In genomic region chr10:15504101-15504840, GRCh38 we compare ENCODE assay signal across 14 cellular contexts.
A peak's percentile ranks its signal among the peaks of the same experiment; 100 is the strongest.
DNase-seq lines count a peak whose midpoint lies in the region; TF ChIP-seq lines count a peak whose summit lies in the region.
"Had no signal": no experiment of that assay in that cellular context is flagged by ENCODE, and none has a peak within 500 bp of the region (broad histone marks: within the 10 kb centered on the region; RNA-seq: fewer than 3 reads in every experiment).

No MANE protein-coding gene starts in this region.

- H3K4me3 Mint-ChIP-seq in osteocyte (ENCODE audit: unreplicated experiment) (peak overlapping the region; percentile 55), neural progenitor cell (no peak overlapping the region)
- H3K4me3 Mint-ChIP-seq: activated CD8-positive, alpha-beta memory T cell treated with anti-CD3 and anti-CD28 coated beads, Interleukin-2, amount 10 ng/mL, durations not matched to agents 7 days and 5 days had no signal

- H3K27me3 Mint-ChIP-seq in osteocyte (ENCODE audit: unreplicated experiment) (no peaks in the 10 kb centered on the region), neural progenitor cell (ENCODE audit: insufficient read depth, low read depth) (peaks cover 4% of the 10 kb centered on the region)

- in situ Hi-C loops in brain microvascular endothelial cell (cut with HindIII; ENCODE audit: low pct_ligation_motif_present, low sequenced_read_pairs) = no loop called here

- H3K36me3 Mint-ChIP-seq in osteocyte (ENCODE audit: unreplicated experiment) = peaks cover 2% of the 10 kb centered on the region
- no peaks in the 10 kb centered on the region for H3K36me3 Mint-ChIP-seq in neural progenitor cell
- H3K36me3 Mint-ChIP-seq: activated CD8-positive, alpha-beta memory T cell treated with anti-CD3 and anti-CD28 coated beads, Interleukin-2, amount 10 ng/mL, durations not matched to agents 7 days and 5 days had no signal

- peaks cover 26% of the 10 kb centered on the region for H3K4me1 Mint-ChIP-seq in osteocyte (ENCODE audit: unreplicated experiment)
- H3K4me1 Mint-ChIP-seq in neural progenitor cell = no peaks in the 10 kb centered on the region

- TF ChIP-seq CTCF in HFF-Myc (IDR thresholded peaks at IDR 0.05; ENCODE audit: low read depth, low read length, missing control alignments) = no peak
- TF ChIP-seq CTCF in brain microvascular endothelial cell (IDR thresholded peaks at IDR 0.05; ENCODE audit: low read depth, low read length, missing control alignments) = no peak
- no peak for TF ChIP-seq CTCF in osteocyte (IDR thresholded peaks at IDR 0.05)
- no peak for TF ChIP-seq CTCF in neural progenitor cell (IDR thresholded peaks at IDR 0.05)

- H3K27ac Mint-ChIP-seq in osteocyte (ENCODE audit: unreplicated experiment) (peak overlapping the region; percentile 91), neural progenitor cell (no peak overlapping the region)
- H3K27ac Mint-ChIP-seq: activated CD8-positive, alpha-beta memory T cell treated with anti-CD3 and anti-CD28 coated beads, Interleukin-2, amount 10 ng/mL, durations not matched to agents 7 days and 5 days had no signal

- H3K4me2 ChIP-seq in neural progenitor cell = no peak overlapping the region

- H3K4me1 ChIP-seq in neural progenitor cell = no peaks in the 10 kb centered on the region

- H3K9me3 ChIP-seq in neural progenitor cell (ENCODE audit: low read depth) = no peaks in the 10 kb centered on the region

- H3K9ac ChIP-seq in neural progenitor cell = no peak overlapping the region

- H3K36me3 ChIP-seq in brain microvascular endothelial cell (replicated peaks) (no peaks in the 10 kb centered on the region), neural progenitor cell (no peaks in the 10 kb centered on the region)

- H3K4me3 ChIP-seq in HFF-Myc (replicated peaks; ENCODE audit: low read depth, low read length) (peak overlapping the region; percentile 10; the same call in 1 of the 2 replicates), brain microvascular endothelial cell (ENCODE audit: low read depth, low read length) (peak overlapping the region; percentile 10), neural progenitor cell (no peak overlapping the region)

- H3K27ac ChIP-seq in brain microvascular endothelial cell (peak overlapping the region; percentile 79), neural progenitor cell (no peak overlapping the region), caudate nucleus (ENCODE audit: low read depth, low read length) (no peak overlapping the region)

- H3K27me3 ChIP-seq in brain microvascular endothelial cell (replicated peaks) = no peaks in the 10 kb centered on the region
- H3K27me3 ChIP-seq in neural progenitor cell = no peaks in the 10 kb centered on the region

- H3K79me2 ChIP-seq in neural progenitor cell (ENCODE audit: low read depth) = no peaks in the 10 kb centered on the region

- DNase-seq in EH (ENCODE audit: low read depth) (peak; percentile 84), HFF-Myc (ENCODE audit: extremely low read depth, low read depth) (peak; percentile 49), brain microvascular endothelial cell (peak; percentile 82), osteocyte (ENCODE audit: extremely low spot score, unreplicated experiment) (no peak), neural progenitor cell (ENCODE audit: low spot score) (no peak), T1000 (lab: John Stamatoyannopoulos, UW) (no peak), caudate nucleus (lab: John Stamatoyannopoulos, UW) (no peak), HuH-7.5 (ENCODE audit: low spot score) (no peak)
- DNase-seq: activated CD8-positive, alpha-beta memory T cell treated with anti-CD3 and anti-CD28 coated beads, Interleukin-2, amount 10 ng/mL, durations not matched to agents 7 days and 5 days; DMS79 treated with DMSO at 0.1 percent for 48 hours; erythroblast; naive thymus-derived CD4-positive, alpha-beta T cell; NCI-H1694; NCI-H82 had no signal

- no peaks in the 10 kb centered on the region for H4K20me1 ChIP-seq in neural progenitor cell (ENCODE audit: low read depth)

- H3F3A ChIP-seq in neural progenitor cell (ENCODE audit: low read depth) = no peaks in the 10 kb centered on the region

- H2AFZ ChIP-seq in neural progenitor cell (replicated peaks) = no peak overlapping the region

- H3K9me3 Mint-ChIP-seq in osteocyte (ENCODE audit: unreplicated experiment) (peaks cover 11% of the 10 kb centered on the region), neural progenitor cell (peaks cover 19% of the 10 kb centered on the region)

Comparison
In these comparisons a context has a peak if more than half of its experiments do, and no peak if none do; other contexts are left out.
1. DNase-seq: peak in EH (single experiment), HFF-Myc (single experiment) and brain microvascular endothelial cell (single experiment); none in osteocyte (single experiment), neural progenitor cell (single experiment), T1000 (single experiment), caudate nucleus (0 of 61) and HuH-7.5 (single experiment).